ENCODE assay signal across 8 cellular contexts in genomic region chr9:126397056-126397455, GRCh38.
DNase-seq lines count a peak whose midpoint lies in the region; ATAC-seq and TF ChIP-seq lines count a peak whose summit lies in the region.

No MANE protein-coding gene starts in this region.

- ATAC-seq in GM18870 (IDR thresholded peaks at IDR 0.05; ENCODE audit: unreplicated experiment) = peak; percentile 91
- ATAC-seq in HG03025 (IDR thresholded peaks at IDR 0.05; ENCODE audit: low FRiP score, unreplicated experiment) = peak; percentile 56
- peak; percentile 94 for ATAC-seq in activated B cell treated with CpG ODN at 0.5 μM for 24 hours (ENCODE audit: low read depth)
- ATAC-seq in stimulated activated memory B cell treated with anti-CD40 and anti-IgM and Interleukin-4, amounts not matched to agents 10 μg/mL and 1 μg/mL and 100 μg/mL, for 72 hours = peak; percentile 95

- no peaks in the 10 kb centered on the region for H3K9me3 ChIP-seq in adrenal gland (replicated peaks in 1 of 3)

- POLR2A ChIA-PET in activated B cell treated with CpG ODN at 0.5 μM for 24 hours (lab: Charles Lee) = interaction anchor here (0.7 to 2.2 kb wide), 3 partner anchors 73 to 989 kb away, joined by 3 to 12 read pairs (median 4); no protein-coding TSS in a partner anchor

- no peak overlapping the region for H3K27ac ChIP-seq in adrenal gland

- H3K4me1 ChIP-seq in adrenal gland (replicated peaks in 1 of 2) = peaks cover 0 to 12% of the 10 kb centered on the region in 2 donors

- peaks cover 23% of the 10 kb centered on the region for H3K4me1 Mint-ChIP-seq in activated B cell treated with CpG ODN at 0.5 μM for 24 hours
- peaks cover 28% of the 10 kb centered on the region for H3K4me1 Mint-ChIP-seq in stimulated activated memory B cell treated with anti-CD40 and anti-IgM and Interleukin-4, amounts not matched to agents 10 μg/mL and 1 μg/mL and 100 μg/mL, for 72 hours

- H3K4me3 ChIP-seq in adrenal gland = no peak overlapping the region

- TF ChIP-seq CTCF in activated B cell treated with CpG ODN at 0.5 μM for 24 hours (IDR thresholded peaks at IDR 0.05) = no peak
- no peak for TF ChIP-seq CTCF in adrenal gland (IDR thresholded peaks at IDR 0.05)

- no peaks in the 10 kb centered on the region for H3K9me3 Mint-ChIP-seq in activated B cell treated with CpG ODN at 0.5 μM for 24 hours
- H3K9me3 Mint-ChIP-seq in stimulated activated memory B cell treated with anti-CD40 and anti-IgM and Interleukin-4, amounts not matched to agents 10 μg/mL and 1 μg/mL and 100 μg/mL, for 72 hours = no peaks in the 10 kb centered on the region

- CTCF ChIA-PET in activated B cell treated with CpG ODN at 0.5 μM for 24 hours (lab: Charles Lee) = interaction anchor here (0.8 to 5.0 kb wide), 9 partner anchors 60 to 989 kb away, joined by 3 to 48 read pairs (median 5); partner anchors contain the start of gene MVB12B

- peak overlapping the region; percentile 67 for H3K27ac Mint-ChIP-seq in activated B cell treated with CpG ODN at 0.5 μM for 24 hours
- peak overlapping the region; percentile 56 for H3K27ac Mint-ChIP-seq in stimulated activated memory B cell treated with anti-CD40 and anti-IgM and Interleukin-4, amounts not matched to agents 10 μg/mL and 1 μg/mL and 100 μg/mL, for 72 hours

- DNase-seq in activated B cell treated with CpG ODN at 0.5 μM for 24 hours (peak; percentile 31), MV-4-11 (lab: John Stamatoyannopoulos, UW) (no peak), adrenal gland (no peak), D341Med (ENCODE audit: low spot score) (no peak)
- peak; percentile 62 for DNase-seq in effector CD8-positive, alpha-beta T cell (lab: John Stamatoyannopoulos, UW)

- H3K36me3 ChIP-seq in adrenal gland (replicated peaks in 1 of 2) = peaks cover 0 to 6% of the 10 kb centered on the region in 2 donors

- peak overlapping the region; percentile 35 for H3K4me3 Mint-ChIP-seq in activated B cell treated with CpG ODN at 0.5 μM for 24 hours
- peak overlapping the region; percentile 30 for H3K4me3 Mint-ChIP-seq in stimulated activated memory B cell treated with anti-CD40 and anti-IgM and Interleukin-4, amounts not matched to agents 10 μg/mL and 1 μg/mL and 100 μg/mL, for 72 hours

- no peaks in the 10 kb centered on the region for H3K27me3 ChIP-seq in adrenal gland

- intact Hi-C loops in activated B cell treated with CpG ODN at 0.5 μM for 24 hours (cut with micrococcal nuclease) = loop anchor here (1.0 to 10.0 kb wide), 5 partner anchors 74 to 989 kb away; no protein-coding TSS in a partner anchor
- intact Hi-C loops in adrenal gland (cut with DNase I) = loop anchor here in 1 of 2 donors (5.0 kb wide), 1 partner anchor 95 kb away; no protein-coding TSS in a partner anchor

- H3K36me3 Mint-ChIP-seq in activated B cell treated with CpG ODN at 0.5 μM for 24 hours (ENCODE audit: low read depth) = no peaks in the 10 kb centered on the region
- H3K36me3 Mint-ChIP-seq in stimulated activated memory B cell treated with anti-CD40 and anti-IgM and Interleukin-4, amounts not matched to agents 10 μg/mL and 1 μg/mL and 100 μg/mL, for 72 hours = peaks cover 8% of the 10 kb centered on the region

- peaks cover 5% of the 10 kb centered on the region for H3K27me3 Mint-ChIP-seq in activated B cell treated with CpG ODN at 0.5 μM for 24 hours
- H3K27me3 Mint-ChIP-seq in stimulated activated memory B cell treated with anti-CD40 and anti-IgM and Interleukin-4, amounts not matched to agents 10 μg/mL and 1 μg/mL and 100 μg/mL, for 72 hours = peaks cover 13% of the 10 kb centered on the region

- WGBS in adrenal gland, 4 donors = 91 to 96% (median 92%) methylated on average over 4 to 5 of the region's 5 CpGs

- no peak for TF ChIP-seq POLR2A in adrenal gland (IDR thresholded peaks at IDR 0.05)

Comparison
In these comparisons a context has a peak if more than half of its experiments do, and no peak if none do; other contexts are left out.
1. DNase-seq: peak in activated B cell treated with CpG ODN at 0.5 μM for 24 hours (single experiment) and effector CD8-positive, alpha-beta T cell (single experiment); none in MV-4-11 (single experiment), adrenal gland (0 of 7) and D341Med (single experiment).
2. Peak in every context shown above with its lines, with median percentiles within 50 percentile points of each other: ATAC-seq.